In the genomic region with DNA sequence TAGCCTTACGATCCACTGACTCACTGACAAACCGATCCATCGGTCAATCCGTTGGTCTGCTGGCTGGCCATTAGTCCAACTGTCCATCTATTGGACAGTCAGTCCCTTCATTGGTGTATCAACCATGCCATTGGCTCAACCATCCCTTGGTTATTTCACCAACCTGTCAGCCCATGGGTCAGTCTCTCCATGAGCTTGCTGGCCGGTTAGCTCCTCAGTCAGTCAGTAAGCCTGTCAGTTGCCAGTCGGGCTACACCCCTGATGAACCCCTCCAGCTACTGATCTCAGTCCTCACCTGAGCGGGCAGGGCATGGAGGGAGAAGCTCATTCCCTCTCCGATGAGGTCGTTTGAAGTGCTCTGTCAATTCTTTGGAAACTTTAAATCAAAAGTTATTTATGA, we compare ENCODE assay signal across 37 cellular contexts.
"Had no signal": no experiment of that assay in that cellular context is flagged by ENCODE, and none has a peak within 500 bp of the region (broad histone marks: within the 10 kb centered on the region; RNA-seq: fewer than 3 reads in every experiment).

No MANE protein-coding gene starts in this region.

- FAIRE-seq: astrocyte, TTC549 had no signal

- H3K4me1 ChIP-seq: adrenal gland, body of pancreas, breast epithelium had no signal

- H3K36me3 ChIP-seq: adrenal gland, brain microvascular endothelial cell, breast epithelium had no signal

- ATAC-seq: activated CD8-positive, alpha-beta T cell treated with anti-CD3 and anti-CD28 coated beads for 36 hours; activated naive CD4-positive, alpha-beta T cell treated with anti-CD3 and anti-CD28 coated beads, Interleukin-2, amount 50 U/mL, for 72 hours; activated T-cell treated with anti-CD3 and anti-CD28 coated beads, Interleukin-2, amount 50 U/mL, for 4 hours; activated T-cell treated with anti-CD3 and anti-CD28 coated beads, Interleukin-2, amount 50 U/mL, for 72 hours; activated T-helper 17 cell treated with anti-CD3 and anti-CD28 coated beads, Interleukin-2, amount 50 U/mL, for 72 hours; body of pancreas had no signal

- DNase-seq: activated B cell treated with CpG ODN at 0.5 μM for 24 hours; activated CD4-positive, alpha-beta memory T cell treated with anti-CD3 and anti-CD28 coated beads for 36 hours; activated CD4-positive, alpha-beta T cell treated with anti-CD3 and anti-CD28 coated beads for 4 hours; activated CD4-positive, alpha-beta T cell treated with anti-CD3 and anti-CD28 coated beads, Interleukin-2, amount 10 ng/mL, durations not matched to agents 24 days and 14 days; activated CD4-positive, alpha-beta T cell treated with anti-CD3 and anti-CD28 coated beads, Interleukin-2, amount 50 U/mL, for 1 hour; activated CD4-positive, alpha-beta T cell treated with anti-CD3 and anti-CD28 coated beads, Interleukin-2, amount 50 U/mL, for 4 hours; activated CD4-positive, CD25-positive, alpha-beta regulatory T cell treated with anti-CD3 and anti-CD28 coated beads, Interleukin-2, amount 50 U/mL, for 72 hours; activated CD8-positive, alpha-beta memory T cell treated with anti-CD3 and anti-CD28 coated beads, Interleukin-2, amount 50 U/mL, for 4 hours; activated CD8-positive, alpha-beta T cell treated with anti-CD3 and anti-CD28 coated beads for 36 hours; activated effector memory CD4-positive, alpha-beta T cell treated with anti-CD3 and anti-CD28 coated beads, Interleukin-2, amount 50 U/mL, for 16 hours; activated gamma-delta T cell treated with Interleukin-2 at 50 U/mL for 16 hours; activated naive CD4-positive, alpha-beta T cell; activated naive CD4-positive, alpha-beta T cell treated with anti-CD3 and anti-CD28 coated beads for 36 hours; activated naive CD4-positive, alpha-beta T cell treated with anti-CD3 and anti-CD28 coated beads, Interleukin-2, amount 50 U/mL, for 16 hours; activated naive CD8-positive, alpha-beta T cell treated with anti-CD3 and anti-CD28 coated beads for 36 hours; activated T-cell treated with anti-CD3 and anti-CD28 coated beads for 4 hours; activated T-cell treated with anti-CD3 and anti-CD28 coated beads, Interleukin-2, amount 50 U/mL, for 1 hour; activated T-cell treated with anti-CD3 and anti-CD28 coated beads, Interleukin-2, amount 50 U/mL, for 4 hours; activated T-cell treated with anti-CD3 and anti-CD28 coated beads, Interleukin-2, amount 50 U/mL, for 72 hours; amniotic stem cell; aorta; brain microvascular endothelial cell; central memory CD4-positive, alpha-beta T cell; T-helper 1 cell; T-helper 2 cell; T-helper 9 cell had no signal

- H3K27ac ChIP-seq: adrenal gland, body of pancreas, brain microvascular endothelial cell, breast epithelium, VCaP had no signal

- H3K36me3 Mint-ChIP-seq: activated CD4-positive, alpha-beta memory T cell treated with anti-CD3 and anti-CD28 coated beads for 36 hours; activated naive CD4-positive, alpha-beta T cell treated with anti-CD3 and anti-CD28 coated beads, Interleukin-2, amount 50 U/mL, for 72 hours; activated naive CD8-positive, alpha-beta T cell treated with anti-CD3 and anti-CD28 coated beads for 36 hours had no signal

- H3K4me3 ChIP-seq: adrenal gland, body of pancreas, breast epithelium had no signal

- H3K9me3 Mint-ChIP-seq: activated B cell treated with CpG ODN at 0.5 μM for 24 hours; activated CD4-positive, alpha-beta memory T cell treated with anti-CD3 and anti-CD28 coated beads for 36 hours; activated CD4-positive, alpha-beta T cell treated with anti-CD3 and anti-CD28 coated beads, Interleukin-2, amount 10 ng/mL, durations not matched to agents 24 days and 14 days; activated CD8-positive, alpha-beta T cell treated with anti-CD3 and anti-CD28 coated beads for 36 hours; activated naive CD4-positive, alpha-beta T cell treated with anti-CD3 and anti-CD28 coated beads for 36 hours; activated naive CD8-positive, alpha-beta T cell treated with anti-CD3 and anti-CD28 coated beads for 36 hours; activated T-cell treated with anti-CD3 and anti-CD28 coated beads, Interleukin-2, amount 50 U/mL, for 4 hours; activated T-cell treated with anti-CD3 and anti-CD28 coated beads, Interleukin-2, amount 50 U/mL, for 72 hours; activated T-helper 1 cell treated with anti-CD3 and anti-CD28 coated beads, Interleukin-12 subunit alpha, Interleukin-12 subunit beta, Interleukin-2, Interleukin-4 antibody, amounts not matched to agents 30 ng/mL and 10 ng/mL and 1 ng/mL, durations not matched to agents 14 hours and 24 hours and 36 hours; activated T-helper 17 cell treated with anti-CD3 and anti-CD28 coated beads, Interleukin-2, amount 50 U/mL, for 72 hours; T-helper 1 cell treated with Interleukin-12 subunit alpha and Interleukin-12 subunit beta and Interleukin-4 antibody, amounts not matched to agents 30 μg/mL and 1 μg/mL, for 36 hours; T-helper 2 cell treated with Interferon-gamma antibody and Interleukin-4, amounts not matched to agents 5 μg/mL and 100 μg/mL, for 36 hours had no signal

- H3K9me3 ChIP-seq: adrenal gland, body of pancreas, breast epithelium had no signal

- H3K4me3 Mint-ChIP-seq: activated B cell treated with CpG ODN at 0.5 μM for 24 hours; activated CD4-positive, alpha-beta memory T cell treated with anti-CD3 and anti-CD28 coated beads for 36 hours; activated CD4-positive, alpha-beta T cell treated with anti-CD3 and anti-CD28 coated beads, Interleukin-2, amount 10 ng/mL, durations not matched to agents 24 days and 14 days; activated CD8-positive, alpha-beta T cell treated with anti-CD3 and anti-CD28 coated beads for 36 hours; activated naive CD4-positive, alpha-beta T cell treated with anti-CD3 and anti-CD28 coated beads for 36 hours; activated naive CD8-positive, alpha-beta T cell treated with anti-CD3 and anti-CD28 coated beads for 36 hours; activated T-cell treated with anti-CD3 and anti-CD28 coated beads, Interleukin-2, amount 50 U/mL, for 4 hours; activated T-cell treated with anti-CD3 and anti-CD28 coated beads, Interleukin-2, amount 50 U/mL, for 72 hours; activated T-helper 1 cell treated with anti-CD3 and anti-CD28 coated beads, Interleukin-12 subunit alpha, Interleukin-12 subunit beta, Interleukin-2, Interleukin-4 antibody, amounts not matched to agents 30 ng/mL and 10 ng/mL and 1 ng/mL, durations not matched to agents 14 hours and 24 hours and 36 hours; activated T-helper 17 cell treated with anti-CD3 and anti-CD28 coated beads, Interleukin-2, amount 50 U/mL, for 72 hours; T-helper 1 cell treated with Interleukin-12 subunit alpha and Interleukin-12 subunit beta and Interleukin-4 antibody, amounts not matched to agents 30 μg/mL and 1 μg/mL, for 36 hours; T-helper 2 cell treated with Interferon-gamma antibody and Interleukin-4, amounts not matched to agents 5 μg/mL and 100 μg/mL, for 36 hours had no signal

- H3K4me1 Mint-ChIP-seq: activated B cell treated with CpG ODN at 0.5 μM for 24 hours; activated CD4-positive, alpha-beta T cell treated with anti-CD3 and anti-CD28 coated beads, Interleukin-2, amount 10 ng/mL, durations not matched to agents 24 days and 14 days; activated naive CD8-positive, alpha-beta T cell treated with anti-CD3 and anti-CD28 coated beads for 36 hours; activated T-helper 17 cell treated with anti-CD3 and anti-CD28 coated beads, Interleukin-2, amount 50 U/mL, for 72 hours had no signal

- H3K27ac Mint-ChIP-seq: activated B cell treated with CpG ODN at 0.5 μM for 24 hours; activated CD4-positive, alpha-beta memory T cell treated with anti-CD3 and anti-CD28 coated beads for 36 hours; activated CD4-positive, alpha-beta T cell treated with anti-CD3 and anti-CD28 coated beads, Interleukin-2, amount 10 ng/mL, durations not matched to agents 24 days and 14 days; activated CD8-positive, alpha-beta T cell treated with anti-CD3 and anti-CD28 coated beads for 36 hours; activated naive CD4-positive, alpha-beta T cell treated with anti-CD3 and anti-CD28 coated beads for 36 hours; activated naive CD4-positive, alpha-beta T cell treated with anti-CD3 and anti-CD28 coated beads, Interleukin-2, amount 50 U/mL, for 72 hours; activated naive CD8-positive, alpha-beta T cell treated with anti-CD3 and anti-CD28 coated beads for 36 hours; activated T-cell treated with anti-CD3 and anti-CD28 coated beads, Interleukin-2, amount 50 U/mL, for 72 hours; activated T-helper 1 cell treated with anti-CD3 and anti-CD28 coated beads, Interleukin-12 subunit alpha, Interleukin-12 subunit beta, Interleukin-2, Interleukin-4 antibody, amounts not matched to agents 30 ng/mL and 10 ng/mL and 1 ng/mL, durations not matched to agents 14 hours and 24 hours and 36 hours; activated T-helper 17 cell treated with anti-CD3 and anti-CD28 coated beads, Interleukin-2, amount 50 U/mL, for 72 hours; T-helper 1 cell treated with Interleukin-12 subunit alpha and Interleukin-12 subunit beta and Interleukin-4 antibody, amounts not matched to agents 30 μg/mL and 1 μg/mL, for 36 hours; T-helper 2 cell treated with Interferon-gamma antibody and Interleukin-4, amounts not matched to agents 5 μg/mL and 100 μg/mL, for 36 hours had no signal

- H3K27me3 ChIP-seq: adrenal gland, body of pancreas, breast epithelium had no signal
